In the genomic region with DNA sequence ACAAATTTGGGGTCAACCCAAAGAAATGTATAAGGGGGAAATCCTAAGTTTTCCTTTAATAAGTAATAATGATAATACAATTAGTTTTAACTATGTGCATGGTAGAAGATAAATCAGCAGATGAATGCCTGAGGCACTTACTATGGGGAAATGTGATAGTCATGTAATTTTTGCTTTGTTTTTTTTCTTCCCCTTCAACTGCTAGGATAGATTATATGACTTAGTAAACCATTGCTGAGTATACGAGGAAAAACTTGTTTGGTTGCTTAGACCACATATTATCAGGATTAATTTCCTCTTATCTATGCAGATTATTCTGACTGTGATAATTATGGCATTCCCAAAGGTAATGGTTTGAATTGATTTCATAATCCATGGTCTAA, we compare ENCODE assay signal across 22 cellular contexts.
"Had no signal": no experiment of that assay in that cellular context is flagged by ENCODE, and none has a peak within 500 bp of the region (broad histone marks: within the 10 kb centered on the region; RNA-seq: fewer than 3 reads in every experiment).

No MANE protein-coding gene starts in this region.

- H3K4me1 ChIP-seq: left ventricle myocardium inferior, right lobe of liver, spleen, testis, tibial nerve had no signal

- H3K27me3 ChIP-seq: hepatocyte, neutrophil, right lobe of liver, testis, tibial nerve had no signal

- H3K9me3 ChIP-seq: left ventricle myocardium inferior, lower lobe of right lung, neutrophil, psoas muscle, right lobe of liver, spleen, testis, tibial nerve had no signal

- H3K27ac ChIP-seq: left ventricle myocardium inferior, lower lobe of right lung, neutrophil, psoas muscle, right lobe of liver, spleen, testis, tibial nerve had no signal

- ATAC-seq: left cardiac atrium; lower lobe of right lung; psoas muscle; right lobe of liver; stimulated activated memory B cell treated with anti-CD40 and anti-IgM and Interleukin-4, amounts not matched to agents 10 μg/mL and 1 μg/mL and 100 μg/mL, for 72 hours; stimulated activated naive CD8-positive, alpha-beta T cell treated with anti-CD3 and anti-CD28 coated beads, Interleukin-15, amount 100 ng/mL, for 72 hours had no signal

- DNase-seq: dermis blood vessel endothelial cell; erythroblast; foreskin melanocyte; head of caudate nucleus; kidney; left cardiac atrium; left ventricle myocardium inferior; lower lobe of right lung; naive B cell; psoas muscle; retina; right lobe of liver; spleen; stimulated activated CD4-positive, alpha-beta T cell treated with anti-CD3 and anti-CD28 coated beads, Interleukin-15, amount 100 ng/mL, for 24 hours; stimulated activated CD4-positive, alpha-beta T cell treated with anti-CD3 and anti-CD28 coated beads, Interleukin-1b, Interleukin-23, amount 100 ng/mL, for 48 hours; stimulated activated CD4-positive, alpha-beta T cell treated with anti-CD3 and anti-CD28 coated beads, Interleukin-4, amount 100 ng/mL, for 24 hours; stimulated activated naive CD8-positive, alpha-beta T cell treated with anti-CD3 and anti-CD28 coated beads, Interleukin-15, amount 100 ng/mL, for 72 hours; testis had no signal

- H3K79me2 ChIP-seq: hepatocyte had no signal

- H3K4me3 ChIP-seq: hepatocyte, left ventricle myocardium inferior, lower lobe of right lung, psoas muscle, right lobe of liver, spleen, testis, tibial nerve had no signal

- H2AFZ ChIP-seq: hepatocyte had no signal

- H3K36me3 ChIP-seq: left ventricle myocardium inferior, lower lobe of right lung, neutrophil, right lobe of liver, spleen, tibial nerve had no signal
